2 cellular contexts compared by ENCODE assay signal in the genomic region with DNA sequence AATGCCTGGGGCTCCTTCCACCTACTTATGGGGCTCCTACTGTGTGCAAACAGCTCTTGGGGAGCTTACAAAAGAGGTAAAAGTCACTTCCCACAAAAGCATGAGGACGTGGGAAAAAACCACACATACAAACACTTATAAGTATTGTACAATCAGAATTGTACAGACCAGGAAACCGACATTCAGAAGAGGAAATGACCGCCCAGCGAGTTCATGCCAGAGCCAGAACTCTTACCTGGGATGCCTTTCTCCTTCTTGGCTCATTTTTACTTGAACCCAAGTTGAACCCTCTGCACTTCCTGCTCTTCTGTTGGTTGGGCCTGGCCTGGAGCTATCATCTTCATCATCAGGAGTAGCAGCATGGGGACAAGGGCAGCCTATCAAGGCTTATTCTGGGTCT.
TF ChIP-seq lines count a peak whose summit lies in the region.

No MANE protein-coding gene starts in this region.

TF ChIP-seq in liver, 16 proteins besides CTCF, POLR2A, EP300 and RAD21:
- TF ChIP-seq FOXA1 (IDR thresholded peaks at IDR 0.05) (no peak), SP1 (IDR thresholded peaks at IDR 0.05) (peak; percentile 7), HNF4A (conservative IDR thresholded peaks at IDR 0.05) (no peak), RXRA (IDR thresholded peaks at IDR 0.05) (peak in 1 of 2 donors; percentile 19), NR2F2 (IDR thresholded peaks at IDR 0.05) (peak; percentile 54)

TF ChIP-seq in HepG2, 621 proteins besides CTCF, POLR2A, EP300 and RAD21:
- TF ChIP-seq, protein P1, sequence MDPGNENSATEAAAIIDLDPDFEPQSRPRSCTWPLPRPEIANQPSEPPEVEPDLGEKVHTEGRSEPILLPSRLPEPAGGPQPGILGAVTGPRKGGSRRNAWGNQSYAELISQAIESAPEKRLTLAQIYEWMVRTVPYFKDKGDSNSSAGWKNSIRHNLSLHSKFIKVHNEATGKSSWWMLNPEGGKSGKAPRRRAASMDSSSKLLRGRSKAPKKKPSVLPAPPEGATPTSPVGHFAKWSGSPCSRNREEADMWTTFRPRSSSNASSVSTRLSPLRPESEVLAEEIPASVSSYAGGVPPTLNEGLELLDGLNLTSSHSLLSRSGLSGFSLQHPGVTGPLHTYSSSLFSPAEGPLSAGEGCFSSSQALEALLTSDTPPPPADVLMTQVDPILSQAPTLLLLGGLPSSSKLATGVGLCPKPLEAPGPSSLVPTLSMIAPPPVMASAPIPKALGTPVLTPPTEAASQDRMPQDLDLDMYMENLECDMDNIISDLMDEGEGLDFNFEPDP (CRISPR knock-in tag; conservative IDR thresholded peaks at IDR 0.05): no peak
- no peak for TF ChIP-seq PRPF4 (IDR thresholded peaks at IDR 0.05; ENCODE audit: low read depth, low read length, poor library complexity, severe bottlenecking)
- TF ChIP-seq, protein P2, sequence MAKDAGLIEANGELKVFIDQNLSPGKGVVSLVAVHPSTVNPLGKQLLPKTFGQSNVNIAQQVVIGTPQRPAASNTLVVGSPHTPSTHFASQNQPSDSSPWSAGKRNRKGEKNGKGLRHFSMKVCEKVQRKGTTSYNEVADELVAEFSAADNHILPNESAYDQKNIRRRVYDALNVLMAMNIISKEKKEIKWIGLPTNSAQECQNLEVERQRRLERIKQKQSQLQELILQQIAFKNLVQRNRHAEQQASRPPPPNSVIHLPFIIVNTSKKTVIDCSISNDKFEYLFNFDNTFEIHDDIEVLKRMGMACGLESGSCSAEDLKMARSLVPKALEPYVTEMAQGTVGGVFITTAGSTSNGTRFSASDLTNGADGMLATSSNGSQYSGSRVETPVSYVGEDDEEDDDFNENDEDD (CRISPR knock-in tag; IDR thresholded peaks at IDR 0.05; ENCODE audit: borderline replicate concordance): no peak
- no peak for TF ChIP-seq TCF7 (IDR thresholded peaks at IDR 0.05; ENCODE audit: low read depth)
- TF ChIP-seq IKZF4 (CRISPR knock-in tag; IDR thresholded peaks at IDR 0.05; ENCODE audit: borderline replicate concordance, low read depth, not compliant biosample characterization): no peak
- TF ChIP-seq, protein P3, sequence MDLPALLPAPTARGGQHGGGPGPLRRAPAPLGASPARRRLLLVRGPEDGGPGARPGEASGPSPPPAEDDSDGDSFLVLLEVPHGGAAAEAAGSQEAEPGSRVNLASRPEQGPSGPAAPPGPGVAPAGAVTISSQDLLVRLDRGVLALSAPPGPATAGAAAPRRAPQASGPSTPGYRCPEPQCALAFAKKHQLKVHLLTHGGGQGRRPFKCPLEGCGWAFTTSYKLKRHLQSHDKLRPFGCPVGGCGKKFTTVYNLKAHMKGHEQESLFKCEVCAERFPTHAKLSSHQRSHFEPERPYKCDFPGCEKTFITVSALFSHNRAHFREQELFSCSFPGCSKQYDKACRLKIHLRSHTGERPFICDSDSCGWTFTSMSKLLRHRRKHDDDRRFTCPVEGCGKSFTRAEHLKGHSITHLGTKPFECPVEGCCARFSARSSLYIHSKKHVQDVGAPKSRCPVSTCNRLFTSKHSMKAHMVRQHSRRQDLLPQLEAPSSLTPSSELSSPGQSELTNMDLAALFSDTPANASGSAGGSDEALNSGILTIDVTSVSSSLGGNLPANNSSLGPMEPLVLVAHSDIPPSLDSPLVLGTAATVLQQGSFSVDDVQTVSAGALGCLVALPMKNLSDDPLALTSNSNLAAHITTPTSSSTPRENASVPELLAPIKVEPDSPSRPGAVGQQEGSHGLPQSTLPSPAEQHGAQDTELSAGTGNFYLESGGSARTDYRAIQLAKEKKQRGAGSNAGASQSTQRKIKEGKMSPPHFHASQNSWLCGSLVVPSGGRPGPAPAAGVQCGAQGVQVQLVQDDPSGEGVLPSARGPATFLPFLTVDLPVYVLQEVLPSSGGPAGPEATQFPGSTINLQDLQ (CRISPR knock-in tag; IDR thresholded peaks at IDR 0.05): no peak
- TF ChIP-seq SRSF9 (IDR thresholded peaks at IDR 0.05; ENCODE audit: borderline replicate concordance, insufficient read depth, low read depth, low read length, poor library complexity, severe bottlenecking): no peak
- TF ChIP-seq, protein P4, sequence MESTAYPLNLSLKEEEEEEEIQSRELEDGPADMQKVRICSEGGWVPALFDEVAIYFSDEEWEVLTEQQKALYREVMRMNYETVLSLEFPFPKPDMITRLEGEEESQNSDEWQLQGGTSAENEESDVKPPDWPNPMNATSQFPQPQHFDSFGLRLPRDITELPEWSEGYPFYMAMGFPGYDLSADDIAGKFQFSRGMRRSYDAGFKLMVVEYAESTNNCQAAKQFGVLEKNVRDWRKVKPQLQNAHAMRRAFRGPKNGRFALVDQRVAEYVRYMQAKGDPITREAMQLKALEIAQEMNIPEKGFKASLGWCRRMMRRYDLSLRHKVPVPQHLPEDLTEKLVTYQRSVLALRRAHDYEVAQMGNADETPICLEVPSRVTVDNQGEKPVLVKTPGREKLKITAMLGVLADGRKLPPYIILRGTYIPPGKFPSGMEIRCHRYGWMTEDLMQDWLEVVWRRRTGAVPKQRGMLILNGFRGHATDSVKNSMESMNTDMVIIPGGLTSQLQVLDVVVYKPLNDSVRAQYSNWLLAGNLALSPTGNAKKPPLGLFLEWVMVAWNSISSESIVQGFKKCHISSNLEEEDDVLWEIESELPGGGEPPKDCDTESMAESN (CRISPR knock-in tag; conservative IDR thresholded peaks at IDR 0.05): no peak
- TF ChIP-seq, protein P5, sequence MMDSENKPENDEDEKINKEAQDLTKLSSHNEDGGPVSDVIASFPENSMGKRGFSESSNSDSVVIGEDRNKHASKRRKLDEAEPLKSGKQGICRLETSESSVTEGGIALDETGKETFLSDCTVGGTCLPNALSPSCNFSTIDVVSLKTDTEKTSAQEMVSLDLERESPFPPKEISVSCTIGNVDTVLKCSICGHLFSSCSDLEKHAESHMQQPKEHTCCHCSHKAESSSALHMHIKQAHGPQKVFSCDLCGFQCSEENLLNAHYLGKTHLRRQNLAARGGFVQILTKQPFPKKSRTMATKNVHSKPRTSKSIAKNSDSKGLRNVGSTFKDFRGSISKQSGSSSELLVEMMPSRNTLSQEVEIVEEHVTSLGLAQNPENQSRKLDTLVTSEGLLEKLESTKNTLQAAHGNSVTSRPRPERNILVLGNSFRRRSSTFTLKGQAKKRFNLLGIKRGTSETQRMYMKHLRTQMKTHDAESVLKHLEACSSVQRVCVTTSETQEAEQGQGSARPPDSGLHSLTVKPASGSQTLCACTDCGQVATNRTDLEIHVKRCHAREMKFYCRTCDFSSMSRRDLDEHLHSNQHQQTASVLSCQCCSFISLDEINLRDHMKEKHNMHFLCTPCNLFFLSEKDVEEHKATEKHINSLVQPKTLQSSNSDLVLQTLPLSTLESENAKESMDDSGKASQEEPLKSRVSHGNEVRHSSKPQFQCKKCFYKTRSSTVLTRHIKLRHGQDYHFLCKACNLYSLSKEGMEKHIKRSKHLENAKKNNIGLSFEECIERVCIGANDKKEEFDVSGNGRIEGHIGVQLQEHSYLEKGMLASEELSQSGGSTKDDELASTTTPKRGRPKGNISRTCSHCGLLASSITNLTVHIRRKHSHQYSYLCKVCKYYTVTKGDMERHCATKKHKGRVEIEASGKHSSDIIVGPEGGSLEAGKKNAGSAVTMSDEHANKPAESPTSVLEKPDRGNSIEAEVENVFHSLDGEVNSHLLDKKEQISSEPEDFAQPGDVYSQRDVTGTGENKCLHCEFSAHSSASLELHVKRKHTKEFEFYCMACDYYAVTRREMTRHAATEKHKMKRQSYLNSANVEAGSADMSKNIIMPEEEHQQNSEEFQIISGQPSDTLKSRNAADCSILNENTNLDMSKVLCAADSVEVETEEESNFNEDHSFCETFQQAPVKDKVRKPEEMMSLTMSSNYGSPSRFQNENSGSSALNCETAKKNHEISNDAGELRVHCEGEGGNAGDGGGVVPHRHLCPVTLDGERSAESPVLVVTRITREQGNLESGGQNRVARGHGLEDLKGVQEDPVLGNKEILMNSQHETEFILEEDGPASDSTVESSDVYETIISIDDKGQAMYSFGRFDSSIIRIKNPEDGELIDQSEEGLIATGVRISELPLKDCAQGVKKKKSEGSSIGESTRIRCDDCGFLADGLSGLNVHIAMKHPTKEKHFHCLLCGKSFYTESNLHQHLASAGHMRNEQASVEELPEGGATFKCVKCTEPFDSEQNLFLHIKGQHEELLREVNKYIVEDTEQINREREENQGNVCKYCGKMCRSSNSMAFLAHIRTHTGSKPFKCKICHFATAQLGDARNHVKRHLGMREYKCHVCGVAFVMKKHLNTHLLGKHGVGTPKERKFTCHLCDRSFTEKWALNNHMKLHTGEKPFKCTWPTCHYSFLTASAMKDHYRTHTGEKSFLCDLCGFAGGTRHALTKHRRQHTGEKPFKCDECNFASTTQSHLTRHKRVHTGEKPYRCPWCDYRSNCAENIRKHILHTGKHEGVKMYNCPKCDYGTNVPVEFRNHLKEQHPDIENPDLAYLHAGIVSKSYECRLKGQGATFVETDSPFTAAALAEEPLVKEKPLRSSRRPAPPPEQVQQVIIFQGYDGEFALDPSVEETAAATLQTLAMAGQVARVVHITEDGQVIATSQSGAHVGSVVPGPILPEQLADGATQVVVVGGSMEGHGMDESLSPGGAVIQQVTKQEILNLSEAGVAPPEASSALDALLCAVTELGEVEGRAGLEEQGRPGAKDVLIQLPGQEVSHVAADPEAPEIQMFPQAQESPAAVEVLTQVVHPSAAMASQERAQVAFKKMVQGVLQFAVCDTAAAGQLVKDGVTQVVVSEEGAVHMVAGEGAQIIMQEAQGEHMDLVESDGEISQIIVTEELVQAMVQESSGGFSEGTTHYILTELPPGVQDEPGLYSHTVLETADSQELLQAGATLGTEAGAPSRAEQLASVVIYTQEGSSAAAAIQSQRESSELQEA (CRISPR knock-in tag; IDR thresholded peaks at IDR 0.05; ENCODE audit: not compliant biosample characterization): no peak
- no peak for TF ChIP-seq ZNF841 (CRISPR knock-in tag; IDR thresholded peaks at IDR 0.05; ENCODE audit: borderline replicate concordance)
- no peak for TF ChIP-seq SMARCE1 (IDR thresholded peaks at IDR 0.05; ENCODE audit: borderline replicate concordance)
- TF ChIP-seq, protein P6, sequence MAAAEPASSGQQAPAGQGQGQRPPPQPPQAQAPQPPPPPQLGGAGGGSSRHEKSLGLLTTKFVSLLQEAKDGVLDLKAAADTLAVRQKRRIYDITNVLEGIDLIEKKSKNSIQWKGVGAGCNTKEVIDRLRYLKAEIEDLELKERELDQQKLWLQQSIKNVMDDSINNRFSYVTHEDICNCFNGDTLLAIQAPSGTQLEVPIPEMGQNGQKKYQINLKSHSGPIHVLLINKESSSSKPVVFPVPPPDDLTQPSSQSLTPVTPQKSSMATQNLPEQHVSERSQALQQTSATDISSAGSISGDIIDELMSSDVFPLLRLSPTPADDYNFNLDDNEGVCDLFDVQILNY (CRISPR knock-in tag; conservative IDR thresholded peaks at IDR 0.05): no peak
- TF ChIP-seq, protein P7, sequence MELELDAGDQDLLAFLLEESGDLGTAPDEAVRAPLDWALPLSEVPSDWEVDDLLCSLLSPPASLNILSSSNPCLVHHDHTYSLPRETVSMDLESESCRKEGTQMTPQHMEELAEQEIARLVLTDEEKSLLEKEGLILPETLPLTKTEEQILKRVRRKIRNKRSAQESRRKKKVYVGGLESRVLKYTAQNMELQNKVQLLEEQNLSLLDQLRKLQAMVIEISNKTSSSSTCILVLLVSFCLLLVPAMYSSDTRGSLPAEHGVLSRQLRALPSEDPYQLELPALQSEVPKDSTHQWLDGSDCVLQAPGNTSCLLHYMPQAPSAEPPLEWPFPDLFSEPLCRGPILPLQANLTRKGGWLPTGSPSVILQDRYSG (CRISPR knock-in tag; IDR thresholded peaks at IDR 0.05): no peak
- no peak for TF ChIP-seq ZFP36L1 (CRISPR knock-in tag; IDR thresholded peaks at IDR 0.05)
- no peak for TF ChIP-seq SP1 (IDR thresholded peaks at IDR 0.05)
- no peak for TF ChIP-seq SP1 (CRISPR knock-in tag; IDR thresholded peaks at IDR 0.05)
